Comparison of ENCODE assay signal across 1 cellular context in the genomic region with DNA sequence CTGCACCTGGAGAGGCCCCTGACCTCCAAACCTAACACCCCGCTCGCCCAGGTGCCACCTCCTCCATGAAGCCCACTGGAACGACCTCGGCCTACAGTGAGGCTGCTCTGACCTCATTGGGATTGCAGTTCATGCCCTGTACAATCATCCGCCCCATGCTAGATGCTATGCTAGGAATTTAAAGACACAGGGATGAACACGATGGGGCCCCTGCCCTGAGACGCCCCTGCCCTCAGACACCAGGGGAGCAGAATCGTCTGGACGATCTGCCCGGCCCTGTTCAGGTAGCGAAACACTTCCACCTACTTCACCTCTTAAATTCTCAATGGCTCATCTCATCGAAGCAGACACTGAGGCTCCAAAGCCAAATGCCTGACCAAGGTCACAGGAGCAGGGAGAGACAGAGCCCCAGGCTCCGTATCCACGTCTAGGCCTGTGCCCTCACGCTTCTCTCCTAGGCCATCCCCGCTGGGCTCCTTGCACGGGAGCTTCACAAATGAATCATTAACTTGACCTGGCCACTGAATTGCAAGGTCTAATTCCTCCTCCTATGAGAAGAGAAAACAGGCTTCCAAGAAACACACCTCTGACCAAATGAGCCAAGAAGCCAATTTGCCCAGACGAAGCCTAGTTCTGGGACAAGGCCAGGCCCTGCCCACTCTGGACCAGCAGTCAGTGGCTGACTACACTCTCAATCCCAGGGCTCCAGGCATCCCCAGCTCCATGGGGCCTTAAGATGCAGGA.
TF ChIP-seq lines count a peak whose summit lies in the region.

No MANE protein-coding gene starts in this region.

TF ChIP-seq in HepG2, 621 proteins besides CTCF, POLR2A, EP300 and RAD21 (continued from another document and continues in another):
- TF ChIP-seq ZNF513 (CRISPR knock-in tag; conservative IDR thresholded peaks at IDR 0.05) (no peak), ZFP36 (IDR thresholded peaks at IDR 0.05; ENCODE audit: borderline replicate concordance, low read depth, low read length, partially characterized antibody) (peak; percentile 96), AKAP8 (CRISPR knock-in tag; IDR thresholded peaks at IDR 0.05) (no peak), KLF11 (CRISPR knock-in tag; IDR thresholded peaks at IDR 0.05) (no peak), NFE2L2 (IDR thresholded peaks at IDR 0.05; ENCODE audit: low read length) (no peak), TBP (CRISPR knock-in tag; IDR thresholded peaks at IDR 0.05) (no peak), ZNF772 (CRISPR knock-in tag; IDR thresholded peaks at IDR 0.05) (no peak), NFYB (CRISPR knock-in tag; IDR thresholded peaks at IDR 0.05) (no peak), ZXDC (CRISPR knock-in tag; IDR thresholded peaks at IDR 0.05) (no peak), ZNF891 (CRISPR knock-in tag; IDR thresholded peaks at IDR 0.05) (0 out of 2 replicates have a peak, but pooled peaks have one; percentile 63), RXRA (CRISPR knock-in tag; IDR thresholded peaks at IDR 0.05) (peak; percentile 72; the same call in 1 of the 2 replicates), MTA1 (CRISPR knock-in tag; IDR thresholded peaks at IDR 0.05; ENCODE audit: borderline replicate concordance) (peak; percentile 67; the same call in 1 of the 2 replicates), SMYD3 (CRISPR knock-in tag; IDR thresholded peaks at IDR 0.05) (no peak), NR3C1 (CRISPR knock-in tag; IDR thresholded peaks at IDR 0.05) (no peak), MATR3 (CRISPR knock-in tag; IDR thresholded peaks at IDR 0.05) (no peak), ZNF776 (CRISPR knock-in tag; IDR thresholded peaks at IDR 0.05) (no peak), NPAS2 (CRISPR knock-in tag; IDR thresholded peaks at IDR 0.05; ENCODE audit: borderline replicate concordance) (no peak), ZNF296 (CRISPR knock-in tag; conservative IDR thresholded peaks at IDR 0.05) (no peak), ZNF496 (CRISPR knock-in tag; IDR thresholded peaks at IDR 0.05; ENCODE audit: insufficient replicate concordance) (no peak), ETV5 (CRISPR knock-in tag; IDR thresholded peaks at IDR 0.05; ENCODE audit: borderline replicate concordance) (peak; percentile 13; the same call in 1 of the 2 replicates), POLR2G (IDR thresholded peaks at IDR 0.05; ENCODE audit: low read depth, low read length) (peak; percentile 64), MTERF4 (CRISPR knock-in tag; IDR thresholded peaks at IDR 0.05) (no peak), SRSF9 (IDR thresholded peaks at IDR 0.05; ENCODE audit: borderline replicate concordance, insufficient read depth, low read depth, low read length, poor library complexity, severe bottlenecking) (no peak), PHF8 (CRISPR knock-in tag; IDR thresholded peaks at IDR 0.05) (peak; percentile 48), HNF4G (IDR thresholded peaks at IDR 0.05; ENCODE audit: borderline replicate concordance, low read depth, low read length) (no peak), HNF4G (CRISPR knock-in tag; IDR thresholded peaks at IDR 0.05; ENCODE audit: borderline replicate concordance, low read depth) (peak; percentile 34; the same call in 1 of the 2 replicates), ZNF672 (CRISPR knock-in tag; IDR thresholded peaks at IDR 0.05) (no peak), PHB2 (IDR thresholded peaks at IDR 0.05; ENCODE audit: partially characterized antibody) (no peak), ZNF430 (CRISPR knock-in tag; IDR thresholded peaks at IDR 0.05) (no peak), ZNF775 (CRISPR knock-in tag; IDR thresholded peaks at IDR 0.05; ENCODE audit: borderline replicate concordance) (no peak), RELA (CRISPR knock-in tag; IDR thresholded peaks at IDR 0.05) (no peak), TMF1 (CRISPR knock-in tag; IDR thresholded peaks at IDR 0.05; ENCODE audit: low read depth) (no peak), ZNF362 (CRISPR knock-in tag; IDR thresholded peaks at IDR 0.05; ENCODE audit: borderline replicate concordance) (0 out of 2 replicates have a peak, but pooled peaks have one; percentile 5), SMAD3 (CRISPR knock-in tag; IDR thresholded peaks at IDR 0.05) (0 out of 2 replicates have a peak, but pooled peaks have one; percentile 6), KMT2A (CRISPR knock-in tag; IDR thresholded peaks at IDR 0.05) (peak; percentile 50; the same call in 1 of the 2 replicates), MYC (CRISPR knock-in tag; IDR thresholded peaks at IDR 0.05; ENCODE audit: borderline replicate concordance) (peak; percentile 35; the same call in 1 of the 2 replicates)
- TF ChIP-seq, protein P1, sequence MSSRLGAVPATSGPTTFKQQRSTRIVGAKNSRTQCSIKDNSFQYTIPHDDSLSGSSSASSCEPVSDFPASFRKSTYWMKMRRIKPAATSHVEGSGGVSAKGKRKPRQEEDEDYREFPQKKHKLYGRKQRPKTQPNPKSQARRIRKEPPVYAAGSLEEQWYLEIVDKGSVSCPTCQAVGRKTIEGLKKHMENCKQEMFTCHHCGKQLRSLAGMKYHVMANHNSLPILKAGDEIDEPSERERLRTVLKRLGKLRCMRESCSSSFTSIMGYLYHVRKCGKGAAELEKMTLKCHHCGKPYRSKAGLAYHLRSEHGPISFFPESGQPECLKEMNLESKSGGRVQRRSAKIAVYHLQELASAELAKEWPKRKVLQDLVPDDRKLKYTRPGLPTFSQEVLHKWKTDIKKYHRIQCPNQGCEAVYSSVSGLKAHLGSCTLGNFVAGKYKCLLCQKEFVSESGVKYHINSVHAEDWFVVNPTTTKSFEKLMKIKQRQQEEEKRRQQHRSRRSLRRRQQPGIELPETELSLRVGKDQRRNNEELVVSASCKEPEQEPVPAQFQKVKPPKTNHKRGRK (CRISPR knock-in tag; IDR thresholded peaks at IDR 0.05) = no peak
- TF ChIP-seq, protein P2, sequence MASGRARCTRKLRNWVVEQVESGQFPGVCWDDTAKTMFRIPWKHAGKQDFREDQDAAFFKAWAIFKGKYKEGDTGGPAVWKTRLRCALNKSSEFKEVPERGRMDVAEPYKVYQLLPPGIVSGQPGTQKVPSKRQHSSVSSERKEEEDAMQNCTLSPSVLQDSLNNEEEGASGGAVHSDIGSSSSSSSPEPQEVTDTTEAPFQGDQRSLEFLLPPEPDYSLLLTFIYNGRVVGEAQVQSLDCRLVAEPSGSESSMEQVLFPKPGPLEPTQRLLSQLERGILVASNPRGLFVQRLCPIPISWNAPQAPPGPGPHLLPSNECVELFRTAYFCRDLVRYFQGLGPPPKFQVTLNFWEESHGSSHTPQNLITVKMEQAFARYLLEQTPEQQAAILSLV (CRISPR knock-in tag; IDR thresholded peaks at IDR 0.05; ENCODE audit: borderline replicate concordance) = peak; percentile 76; the same call in 1 of the 2 replicates
- TF ChIP-seq, protein P3, sequence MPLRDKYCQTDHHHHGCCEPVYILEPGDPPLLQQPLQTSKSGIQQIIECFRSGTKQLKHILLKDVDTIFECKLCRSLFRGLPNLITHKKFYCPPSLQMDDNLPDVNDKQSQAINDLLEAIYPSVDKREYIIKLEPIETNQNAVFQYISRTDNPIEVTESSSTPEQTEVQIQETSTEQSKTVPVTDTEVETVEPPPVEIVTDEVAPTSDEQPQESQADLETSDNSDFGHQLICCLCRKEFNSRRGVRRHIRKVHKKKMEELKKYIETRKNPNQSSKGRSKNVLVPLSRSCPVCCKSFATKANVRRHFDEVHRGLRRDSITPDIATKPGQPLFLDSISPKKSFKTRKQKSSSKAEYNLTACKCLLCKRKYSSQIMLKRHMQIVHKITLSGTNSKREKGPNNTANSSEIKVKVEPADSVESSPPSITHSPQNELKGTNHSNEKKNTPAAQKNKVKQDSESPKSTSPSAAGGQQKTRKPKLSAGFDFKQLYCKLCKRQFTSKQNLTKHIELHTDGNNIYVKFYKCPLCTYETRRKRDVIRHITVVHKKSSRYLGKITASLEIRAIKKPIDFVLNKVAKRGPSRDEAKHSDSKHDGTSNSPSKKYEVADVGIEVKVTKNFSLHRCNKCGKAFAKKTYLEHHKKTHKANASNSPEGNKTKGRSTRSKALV (CRISPR knock-in tag; IDR thresholded peaks at IDR 0.05) = no peak
- TF ChIP-seq, protein P4, sequence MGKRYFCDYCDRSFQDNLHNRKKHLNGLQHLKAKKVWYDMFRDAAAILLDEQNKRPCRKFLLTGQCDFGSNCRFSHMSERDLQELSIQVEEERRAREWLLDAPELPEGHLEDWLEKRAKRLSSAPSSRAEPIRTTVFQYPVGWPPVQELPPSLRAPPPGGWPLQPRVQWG (CRISPR knock-in tag; IDR thresholded peaks at IDR 0.05; ENCODE audit: borderline replicate concordance, low read depth) = no peak
- TF ChIP-seq, protein P5, sequence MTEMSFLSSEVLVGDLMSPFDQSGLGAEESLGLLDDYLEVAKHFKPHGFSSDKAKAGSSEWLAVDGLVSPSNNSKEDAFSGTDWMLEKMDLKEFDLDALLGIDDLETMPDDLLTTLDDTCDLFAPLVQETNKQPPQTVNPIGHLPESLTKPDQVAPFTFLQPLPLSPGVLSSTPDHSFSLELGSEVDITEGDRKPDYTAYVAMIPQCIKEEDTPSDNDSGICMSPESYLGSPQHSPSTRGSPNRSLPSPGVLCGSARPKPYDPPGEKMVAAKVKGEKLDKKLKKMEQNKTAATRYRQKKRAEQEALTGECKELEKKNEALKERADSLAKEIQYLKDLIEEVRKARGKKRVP (CRISPR knock-in tag; IDR thresholded peaks at IDR 0.05) = no peak
- TF ChIP-seq, protein P6, sequence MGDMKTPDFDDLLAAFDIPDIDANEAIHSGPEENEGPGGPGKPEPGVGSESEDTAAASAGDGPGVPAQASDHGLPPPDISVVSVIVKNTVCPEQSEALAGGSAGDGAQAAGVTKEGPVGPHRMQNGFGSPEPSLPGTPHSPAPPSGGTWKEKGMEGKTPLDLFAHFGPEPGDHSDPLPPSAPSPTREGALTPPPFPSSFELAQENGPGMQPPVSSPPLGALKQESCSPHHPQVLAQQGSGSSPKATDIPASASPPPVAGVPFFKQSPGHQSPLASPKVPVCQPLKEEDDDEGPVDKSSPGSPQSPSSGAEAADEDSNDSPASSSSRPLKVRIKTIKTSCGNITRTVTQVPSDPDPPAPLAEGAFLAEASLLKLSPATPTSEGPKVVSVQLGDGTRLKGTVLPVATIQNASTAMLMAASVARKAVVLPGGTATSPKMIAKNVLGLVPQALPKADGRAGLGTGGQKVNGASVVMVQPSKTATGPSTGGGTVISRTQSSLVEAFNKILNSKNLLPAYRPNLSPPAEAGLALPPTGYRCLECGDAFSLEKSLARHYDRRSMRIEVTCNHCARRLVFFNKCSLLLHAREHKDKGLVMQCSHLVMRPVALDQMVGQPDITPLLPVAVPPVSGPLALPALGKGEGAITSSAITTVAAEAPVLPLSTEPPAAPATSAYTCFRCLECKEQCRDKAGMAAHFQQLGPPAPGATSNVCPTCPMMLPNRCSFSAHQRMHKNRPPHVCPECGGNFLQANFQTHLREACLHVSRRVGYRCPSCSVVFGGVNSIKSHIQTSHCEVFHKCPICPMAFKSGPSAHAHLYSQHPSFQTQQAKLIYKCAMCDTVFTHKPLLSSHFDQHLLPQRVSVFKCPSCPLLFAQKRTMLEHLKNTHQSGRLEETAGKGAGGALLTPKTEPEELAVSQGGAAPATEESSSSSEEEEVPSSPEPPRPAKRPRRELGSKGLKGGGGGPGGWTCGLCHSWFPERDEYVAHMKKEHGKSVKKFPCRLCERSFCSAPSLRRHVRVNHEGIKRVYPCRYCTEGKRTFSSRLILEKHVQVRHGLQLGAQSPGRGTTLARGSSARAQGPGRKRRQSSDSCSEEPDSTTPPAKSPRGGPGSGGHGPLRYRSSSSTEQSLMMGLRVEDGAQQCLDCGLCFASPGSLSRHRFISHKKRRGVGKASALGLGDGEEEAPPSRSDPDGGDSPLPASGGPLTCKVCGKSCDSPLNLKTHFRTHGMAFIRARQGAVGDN (CRISPR knock-in tag; IDR thresholded peaks at IDR 0.05) = peak; percentile 93
